ENCODE assay signal across 1 cellular context in genomic region chr2:28661589-28662001, GRCh38.
TF ChIP-seq lines count a peak whose summit lies in the region.

No MANE protein-coding gene starts in this region.

TF ChIP-seq in K562, 482 proteins besides CTCF, POLR2A, EP300 and RAD21 (continued from another document):
- TF ChIP-seq E2F6 (IDR thresholded peaks at IDR 0.05; ENCODE audit: borderline replicate concordance in 1 of 2, extremely low read depth in 1 of 2, insufficient read depth in 1 of 2, insufficient read length in 1 of 2, low read depth in 1 of 2, low read length in 1 of 2, poor library complexity in 1 of 2, severe bottlenecking in 1 of 2) (no peak), FOXA3 (CRISPR knock-in tag; conservative IDR thresholded peaks at IDR 0.05 in 1 of 2, IDR thresholded peaks at IDR 0.05 in 1 of 2) (peak; percentile 67 to 72; a peak in 3 of 4 replicates), RBM25 (IDR thresholded peaks at IDR 0.05; ENCODE audit: low read depth, low read length, severe bottlenecking) (peak; percentile 22), CBX3 (IDR thresholded peaks at IDR 0.05; ENCODE audit: borderline replicate concordance in 1 of 2, low read length in 2 of 2) (no peak), ZNF609 (CRISPR knock-in tag; IDR thresholded peaks at IDR 0.05; ENCODE audit: borderline replicate concordance) (no peak), ZNF518B (CRISPR knock-in tag; IDR thresholded peaks at IDR 0.05) (no peak), CC2D1A (IDR thresholded peaks at IDR 0.05) (no peak), HEY1 (CRISPR knock-in tag; IDR thresholded peaks at IDR 0.05; ENCODE audit: borderline replicate concordance) (no peak), CHD1 (IDR thresholded peaks at IDR 0.05; ENCODE audit: low read length) (no peak)
